18 cellular contexts compared by ENCODE assay signal in genomic region chr9:107175826-107176500, GRCh38.
DNase-seq lines count a peak whose midpoint lies in the region; ATAC-seq and TF ChIP-seq lines count a peak whose summit lies in the region.
"Had no signal": no experiment of that assay in that cellular context is flagged by ENCODE, and none has a peak within 500 bp of the region (broad histone marks: within the 10 kb centered on the region; RNA-seq: fewer than 3 reads in every experiment).

No MANE protein-coding gene starts in this region.

- intact Hi-C loops in body of pancreas (cut with DNase I): no loop called here

- H3K4me1 Mint-ChIP-seq in natural killer cell treated with Interleukin-12 subunit alpha and Interleukin-12 subunit beta and Interleukin-15 and Interleukin-18, amount 100 ng/mL, for 72 hours (ENCODE audit: low read depth in 2 of 2): peaks cover 51 to 64% of the 10 kb centered on the region in 2 donors

- TF ChIP-seq CTCF in cardiac muscle cell (IDR thresholded peaks at IDR 0.05; ENCODE audit: low read depth, low read length) (no peak), body of pancreas (IDR thresholded peaks at IDR 0.05) (no peak)

- H3K4me1 ChIP-seq in cardiac muscle cell (ENCODE audit: low read depth) (peaks cover 22% of the 10 kb centered on the region), body of pancreas (no peaks in the 10 kb centered on the region)
- H3K4me1 ChIP-seq: testis had no signal

- no peaks in the 10 kb centered on the region for H3K9me3 Mint-ChIP-seq in natural killer cell treated with Interleukin-12 subunit alpha and Interleukin-12 subunit beta and Interleukin-15 and Interleukin-18, amount 100 ng/mL, for 72 hours

- TF ChIP-seq POLR2A in body of pancreas (IDR thresholded peaks at IDR 0.05): no peak

- H3K36me3 ChIP-seq in cardiac muscle cell: no peaks in the 10 kb centered on the region
- no peaks in the 10 kb centered on the region for H3K36me3 ChIP-seq in body of pancreas (replicated peaks in 1 of 2; ENCODE audit: insufficient read depth in 1 of 2, low read depth in 2 of 2)

- H3K9me3 ChIP-seq in cardiac muscle cell (ENCODE audit: low read depth) (no peaks in the 10 kb centered on the region), body of pancreas (no peaks in the 10 kb centered on the region)
- H3K9me3 ChIP-seq: testis had no signal

- DNase-seq in NCI-H82 treated with DMSO at 0.1 percent for 48 hours (lab: John Stamatoyannopoulos, UW; ENCODE audit: unreplicated experiment): peak; percentile 40
- DNase-seq in cardiac muscle cell (ENCODE audit: low read depth in 1 of 2, low spot score in 1 of 2): peak in 1 of 2 donors; percentile 23
- no peak for DNase-seq in natural killer cell treated with Interleukin-12 subunit alpha and Interleukin-12 subunit beta and Interleukin-15 and Interleukin-18, amount 100 ng/mL, for 72 hours (ENCODE audit: low spot score)
- DNase-seq in substantia nigra (lab: John Stamatoyannopoulos, UW): no peak
- DNase-seq in body of pancreas: no peak
- no peak for DNase-seq in NCI-H345 (lab: John Stamatoyannopoulos, UW)
- DNase-seq in pons (ENCODE audit: low spot score): no peak
- DNase-seq: activated gamma-delta T cell treated with Interleukin-2 at 50 U/mL for 16 hours; anterior cingulate cortex; foreskin melanocyte; GDM1; NCI-H1105 treated with DMSO at 0.1 percent for 48 hours; NCI-H774; stimulated activated CD4-positive, alpha-beta T cell treated with anti-CD3 and anti-CD28 coated beads, Interleukin-12 subunit alpha, Interleukin-12 subunit beta, amount 100 ng/mL, for 4 hours; testis had no signal

- H3K27ac Mint-ChIP-seq in natural killer cell treated with Interleukin-12 subunit alpha and Interleukin-12 subunit beta and Interleukin-15 and Interleukin-18, amount 100 ng/mL, for 72 hours: peak overlapping the region; percentile 84 to 95
- H3K27ac Mint-ChIP-seq: progenitor cell of endocrine pancreas had no signal

- no peaks in the 10 kb centered on the region for H3K36me3 Mint-ChIP-seq in natural killer cell treated with Interleukin-12 subunit alpha and Interleukin-12 subunit beta and Interleukin-15 and Interleukin-18, amount 100 ng/mL, for 72 hours

- H3K27ac ChIP-seq in cardiac muscle cell: peak overlapping the region; percentile 60
- peak overlapping the region; percentile 22 for H3K27ac ChIP-seq in substantia nigra (ENCODE audit: low read depth, low read length, poor library complexity, severe bottlenecking)
- H3K27ac ChIP-seq in body of pancreas: no peak overlapping the region
- H3K27ac ChIP-seq: testis had no signal

- H3K4me3 Mint-ChIP-seq in natural killer cell treated with Interleukin-12 subunit alpha and Interleukin-12 subunit beta and Interleukin-15 and Interleukin-18, amount 100 ng/mL, for 72 hours: peak overlapping the region; percentile 79

- peaks cover 0 to 12% of the 10 kb centered on the region in 2 donors for H3K27me3 Mint-ChIP-seq in natural killer cell treated with Interleukin-12 subunit alpha and Interleukin-12 subunit beta and Interleukin-15 and Interleukin-18, amount 100 ng/mL, for 72 hours
- H3K27me3 Mint-ChIP-seq: progenitor cell of endocrine pancreas had no signal

- H3K27me3 ChIP-seq in cardiac muscle cell (no peaks in the 10 kb centered on the region), body of pancreas (no peaks in the 10 kb centered on the region)
- H3K27me3 ChIP-seq: testis had no signal

- WGBS in body of pancreas, 2 donors: 82 to 86% methylated on average over 9 of the region's 9 CpGs

- no peak for ATAC-seq in natural killer cell treated with Interleukin-12 subunit alpha and Interleukin-12 subunit beta and Interleukin-15 and Interleukin-18, amount 100 ng/mL, for 72 hours
- ATAC-seq in body of pancreas: no peak
- ATAC-seq in GM18511 (IDR thresholded peaks at IDR 0.05; ENCODE audit: unreplicated experiment): no peak
- ATAC-seq: Panc1 had no signal

- H3K4me3 ChIP-seq in cardiac muscle cell: no peak overlapping the region
- no peak overlapping the region for H3K4me3 ChIP-seq in body of pancreas
- H3K4me3 ChIP-seq: testis had no signal

Comparison
In these comparisons a context has a peak if more than half of its experiments do, and no peak if none do; other contexts are left out.
1. H3K27ac ChIP-seq: peak in cardiac muscle cell (single experiment) and substantia nigra (single experiment); none in body of pancreas (0 of 4).